ENCODE assay signal across 23 cellular contexts in the genomic region with DNA sequence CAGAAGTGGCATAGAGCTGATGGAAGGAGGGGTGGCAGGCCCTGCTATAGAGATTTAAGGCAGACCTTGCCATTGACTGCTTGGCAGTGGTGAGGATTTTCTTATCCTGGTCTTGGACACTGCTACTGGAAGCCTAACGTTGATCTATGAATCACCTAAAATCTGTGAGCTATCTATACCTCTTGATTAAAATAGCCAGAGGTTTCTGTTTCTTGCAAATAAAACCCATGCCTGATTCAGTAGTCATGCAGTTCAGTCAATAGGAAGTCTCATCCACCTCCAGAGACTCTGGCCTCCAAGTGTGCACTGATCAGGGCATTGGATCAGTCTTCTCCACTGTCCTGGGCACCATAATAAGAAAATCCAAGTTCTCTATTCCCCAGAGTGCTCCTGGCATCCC.
A peak's percentile ranks its signal among the peaks of the same experiment; 100 is the strongest.
DNase-seq lines count a peak whose midpoint lies in the region; ATAC-seq, FAIRE-seq and TF ChIP-seq lines count a peak whose summit lies in the region.
"Had no signal": no experiment of that assay in that cellular context is flagged by ENCODE, and none has a peak within 500 bp of the region (broad histone marks: within the 10 kb centered on the region; RNA-seq: fewer than 3 reads in every experiment).

No MANE protein-coding gene starts in this region.

- H3K18ac ChIP-seq in mesendoderm (ENCODE audit: low read length) = no peak overlapping the region

- no peaks in the 10 kb centered on the region for H3K9me3 ChIP-seq in A549
- H3K9me3 ChIP-seq: ovary, upper lobe of right lung had no signal

- H3K4me3 ChIP-seq in A549 = no peak overlapping the region
- no peak overlapping the region for H3K4me3 ChIP-seq in mesendoderm (ENCODE audit: low read length)
- H3K4me3 ChIP-seq: dorsolateral prefrontal cortex, ovary, upper lobe of right lung had no signal

- no peak overlapping the region for H2BK15ac ChIP-seq in mesendoderm (replicated peaks; ENCODE audit: low read depth)

- H4K8ac ChIP-seq in mesendoderm (ENCODE audit: low read depth, low read length) = no peak overlapping the region

- no peak overlapping the region for H2BK120ac ChIP-seq in mesendoderm (ENCODE audit: low read depth, low read length)

- H3K27me3 ChIP-seq in mesendoderm (ENCODE audit: insufficient read depth, low read length, poor library complexity) = no peaks in the 10 kb centered on the region
- H3K27me3 ChIP-seq: dorsolateral prefrontal cortex, ovary, upper lobe of right lung had no signal

- no peak overlapping the region for H3K9ac ChIP-seq in mesendoderm (ENCODE audit: low read length)

- no peak overlapping the region for H2AK5ac ChIP-seq in mesendoderm (ENCODE audit: low read length)

- TF ChIP-seq CTCF in A549 (IDR thresholded peaks at IDR 0.05) = no peak
- TF ChIP-seq CTCF in HFFc6 (IDR thresholded peaks at IDR 0.05) = no peak
- no peak for TF ChIP-seq CTCF in Calu3 (IDR thresholded peaks at IDR 0.05; ENCODE audit: unreplicated experiment)
- no peak for TF ChIP-seq CTCF in endothelial cell (IDR thresholded peaks at IDR 0.05; ENCODE audit: unreplicated experiment)

- FAIRE-seq in A549 (lab: Jason Lieb, UNC) = no peak
- FAIRE-seq: kidney had no signal

- BruUV-seq in Calu3 (replicated peaks; lab: Mats Ljungman, UMichigan) = no TSS peak

- no peak for TF ChIP-seq RAD21 in A549 (conservative IDR thresholded peaks at IDR 0.05 in 1 of 2, IDR thresholded peaks at IDR 0.05 in 1 of 2)

- H3K4me1 ChIP-seq in A549 = peaks cover 27% of the 10 kb centered on the region
- no peaks in the 10 kb centered on the region for H3K4me1 ChIP-seq in mesendoderm (ENCODE audit: control insufficient read depth, low read depth, low read length)
- H3K4me1 ChIP-seq: upper lobe of right lung had no signal

- no peak overlapping the region for H4K5ac ChIP-seq in mesendoderm (ENCODE audit: low read length)

- TF ChIP-seq EP300 in A549 (IDR thresholded peaks at IDR 0.05) = no peak

- H2BK5ac ChIP-seq in mesendoderm (ENCODE audit: low read length) = no peak overlapping the region

- POLR2A ChIA-PET in A549 (lab: Yijun Ruan, JAX) = no interaction called here

- H3K79me1 ChIP-seq in mesendoderm (ENCODE audit: low read length) = no peaks in the 10 kb centered on the region

- H3K4ac ChIP-seq in mesendoderm (ENCODE audit: low read depth, low read length) = peak overlapping the region; percentile 81

- TF ChIP-seq POLR2A in A549 (IDR thresholded peaks at IDR 0.05; ENCODE audit: low read length) = no peak

- H3K9me3 Mint-ChIP-seq in HFFc6 (no peaks in the 10 kb centered on the region), Calu3 (ENCODE audit: low read depth, unreplicated experiment) (peaks cover 3% of the 10 kb centered on the region), endothelial cell (ENCODE audit: unreplicated experiment) (no peaks in the 10 kb centered on the region)

- WGBS in A549 (ENCODE audit: missing lambda C conversion rate) = 0% methylated on average over 1 of the region's 1 CpG
- WGBS in mesendoderm (ENCODE audit: extremely low coverage, insufficient coverage, low lambda C conversion rate) = no CpG with 5 or more reads among the region's 1 CpG

- H3K56ac ChIP-seq in mesendoderm (ENCODE audit: low read length) = no peak overlapping the region

- peak overlapping the region; percentile 65 for H3K4me3 Mint-ChIP-seq in HFFc6
- no peak overlapping the region for H3K4me3 Mint-ChIP-seq in Calu3 (ENCODE audit: low read depth, unreplicated experiment)
- H3K4me3 Mint-ChIP-seq in endothelial cell (ENCODE audit: unreplicated experiment) = no peak overlapping the region
- H3K4me3 Mint-ChIP-seq: naive thymus-derived CD4-positive, alpha-beta T cell had no signal

- no peaks in the 10 kb centered on the region for H3K79me2 ChIP-seq in mesendoderm (ENCODE audit: control insufficient read depth, insufficient read depth, low read length)

- ATAC-seq in A549 (peak; percentile 35 to 54; a peak in 4 of 6 replicates), HG03354 (IDR thresholded peaks at IDR 0.05; ENCODE audit: poor library complexity, severe bottlenecking, unreplicated experiment) (no peak)
- ATAC-seq: naive thymus-derived CD4-positive, alpha-beta T cell; sciatic nerve; upper lobe of right lung had no signal

- intact Hi-C loops in Calu3 (cut with micrococcal nuclease; ENCODE audit: unreplicated experiment) = no loop called here

- CTCF ChIA-PET in A549 (lab: Yijun Ruan, JAX) = interaction anchor here (1.6 kb wide), 1 partner anchor 9 kb away, joined by 4 read pairs; no protein-coding TSS in a partner anchor
- CTCF ChIA-PET in Calu3 (lab: Charles Lee) = no interaction called here

- H3K36me3 ChIP-seq in mesendoderm (ENCODE audit: control insufficient read depth, insufficient read depth, low read length) = no peaks in the 10 kb centered on the region
- H3K36me3 ChIP-seq: ovary, upper lobe of right lung had no signal

- H3K27ac ChIP-seq in A549 (peak overlapping the region; percentile 75 to 85), mesendoderm (ENCODE audit: low read depth, low read length) (no peak overlapping the region)
- H3K27ac ChIP-seq: C4-2B, dorsolateral prefrontal cortex, ovary, upper lobe of right lung had no signal

- DNase-seq in A549 (ENCODE audit: low read depth in 1 of 2, low spot score in 1 of 2) (peak in 1 of 2 experiments; percentile 18), HFFc6 (peak; percentile 60), amniotic epithelial cell (ENCODE audit: low read depth) (peak; percentile 14), mesendoderm (no peak), Calu3 (no peak), NCI-H146 treated with DMSO at 0.1 percent for 48 hours (lab: John Stamatoyannopoulos, UW; ENCODE audit: unreplicated experiment) (no peak), endothelial cell (ENCODE audit: low spot score) (no peak)
- DNase-seq: activated CD4-positive, alpha-beta T cell treated with anti-CD3 and anti-CD28 coated beads for 48 hours; activated naive CD4-positive, alpha-beta T cell treated with anti-CD3 and anti-CD28 coated beads, Interleukin-2, amount 50 U/mL, for 16 hours; aorta; dorsolateral prefrontal cortex; erythroblast; KG1; kidney; naive thymus-derived CD4-positive, alpha-beta T cell; NCI-H1048; NCI-H1930; NCI-H82; ovary; upper lobe of right lung had no signal

- H3K36me3 Mint-ChIP-seq in HFFc6 (ENCODE audit: low read depth) (no peaks in the 10 kb centered on the region), Calu3 (ENCODE audit: insufficient read depth, unreplicated experiment) (no peaks in the 10 kb centered on the region), endothelial cell (ENCODE audit: low read depth, unreplicated experiment) (no peaks in the 10 kb centered on the region)

- no peaks in the 10 kb centered on the region; the same call in 1 of the 2 replicates for H3K27me3 Mint-ChIP-seq in HFFc6 (ENCODE audit: insufficient read depth)
- H3K27me3 Mint-ChIP-seq in Calu3 (ENCODE audit: unreplicated experiment) = no peaks in the 10 kb centered on the region
- no peaks in the 10 kb centered on the region for H3K27me3 Mint-ChIP-seq in endothelial cell (ENCODE audit: unreplicated experiment)

- H3K4me1 Mint-ChIP-seq in HFFc6 (ENCODE audit: low read depth) (peaks cover 65% of the 10 kb centered on the region), Calu3 (ENCODE audit: low read depth, unreplicated experiment) (peaks cover 10% of the 10 kb centered on the region), endothelial cell (ENCODE audit: unreplicated experiment) (no peaks in the 10 kb centered on the region)

- H3K4me2 ChIP-seq in A549 = peak overlapping the region; percentile 54
- H3K4me2 ChIP-seq in mesendoderm (ENCODE audit: low read length) = no peak overlapping the region

- H3K27ac Mint-ChIP-seq in HFFc6 (peak overlapping the region; percentile 93), Calu3 (ENCODE audit: unreplicated experiment) (no peak overlapping the region), endothelial cell (ENCODE audit: unreplicated experiment) (no peak overlapping the region)
- H3K27ac Mint-ChIP-seq: naive thymus-derived CD4-positive, alpha-beta T cell had no signal

- H3K23ac ChIP-seq in mesendoderm (ENCODE audit: low read length) = no peak overlapping the region

TF ChIP-seq in A549, 52 proteins besides CTCF, POLR2A, EP300 and RAD21:
- no peak for TF ChIP-seq ZNF302 (CRISPR knock-in tag; IDR thresholded peaks at IDR 0.05)
- TF ChIP-seq POLR2AphosphoS2 (conservative IDR thresholded peaks at IDR 0.05; ENCODE audit: low read length) = no peak
- TF ChIP-seq TFCP2L1 (CRISPR knock-in tag; IDR thresholded peaks at IDR 0.05) = no peak
- TF ChIP-seq SREBF2 (IDR thresholded peaks at IDR 0.05) = no peak
- no peak for TF ChIP-seq HOXA7 (CRISPR knock-in tag; IDR thresholded peaks at IDR 0.05)
- TF ChIP-seq SMC3 (IDR thresholded peaks at IDR 0.05) = no peak
- TF ChIP-seq BHLHE40 (IDR thresholded peaks at IDR 0.05; ENCODE audit: low read depth, low read length) = no peak
- no peak for TF ChIP-seq HOXB13 (CRISPR knock-in tag; IDR thresholded peaks at IDR 0.05; ENCODE audit: low read depth)
- no peak for TF ChIP-seq EHF (CRISPR knock-in tag; IDR thresholded peaks at IDR 0.05)
- no peak for TF ChIP-seq NFE2L2 (conservative IDR thresholded peaks at IDR 0.05; ENCODE audit: low read length)
- TF ChIP-seq CBX8 (IDR thresholded peaks at IDR 0.05) = no peak
- TF ChIP-seq, protein P1, sequence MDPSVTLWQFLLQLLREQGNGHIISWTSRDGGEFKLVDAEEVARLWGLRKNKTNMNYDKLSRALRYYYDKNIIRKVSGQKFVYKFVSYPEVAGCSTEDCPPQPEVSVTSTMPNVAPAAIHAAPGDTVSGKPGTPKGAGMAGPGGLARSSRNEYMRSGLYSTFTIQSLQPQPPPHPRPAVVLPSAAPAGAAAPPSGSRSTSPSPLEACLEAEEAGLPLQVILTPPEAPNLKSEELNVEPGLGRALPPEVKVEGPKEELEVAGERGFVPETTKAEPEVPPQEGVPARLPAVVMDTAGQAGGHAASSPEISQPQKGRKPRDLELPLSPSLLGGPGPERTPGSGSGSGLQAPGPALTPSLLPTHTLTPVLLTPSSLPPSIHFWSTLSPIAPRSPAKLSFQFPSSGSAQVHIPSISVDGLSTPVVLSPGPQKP (IDR thresholded peaks at IDR 0.05; ENCODE audit: low read depth, low read length) = no peak
- TF ChIP-seq, protein P2, sequence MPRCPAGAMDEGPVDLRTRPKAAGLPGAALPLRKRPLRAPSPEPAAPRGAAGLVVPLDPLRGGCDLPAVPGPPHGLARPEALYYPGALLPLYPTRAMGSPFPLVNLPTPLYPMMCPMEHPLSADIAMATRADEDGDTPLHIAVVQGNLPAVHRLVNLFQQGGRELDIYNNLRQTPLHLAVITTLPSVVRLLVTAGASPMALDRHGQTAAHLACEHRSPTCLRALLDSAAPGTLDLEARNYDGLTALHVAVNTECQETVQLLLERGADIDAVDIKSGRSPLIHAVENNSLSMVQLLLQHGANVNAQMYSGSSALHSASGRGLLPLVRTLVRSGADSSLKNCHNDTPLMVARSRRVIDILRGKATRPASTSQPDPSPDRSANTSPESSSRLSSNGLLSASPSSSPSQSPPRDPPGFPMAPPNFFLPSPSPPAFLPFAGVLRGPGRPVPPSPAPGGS (IDR thresholded peaks at IDR 0.05) = no peak
- no peak for TF ChIP-seq RARB (CRISPR knock-in tag; IDR thresholded peaks at IDR 0.05)
- no peak for TF ChIP-seq RNF2 (IDR thresholded peaks at IDR 0.05; ENCODE audit: borderline replicate concordance, low read depth)
- TF ChIP-seq NR3C1 (IDR thresholded peaks at IDR 0.05) = no peak
- TF ChIP-seq GATA3 (IDR thresholded peaks at IDR 0.05; ENCODE audit: borderline replicate concordance) = no peak

Comparison
In these comparisons a context has a peak if more than half of its experiments do, and no peak if none do; other contexts are left out.
1. DNase-seq: peak in HFFc6 (single experiment) and amniotic epithelial cell (single experiment); none in mesendoderm (single experiment), Calu3 (single experiment), NCI-H146 treated with DMSO at 0.1 percent for 48 hours (single experiment) and endothelial cell (single experiment).